Comparison of ENCODE assay signal across 14 cellular contexts in the genomic region with DNA sequence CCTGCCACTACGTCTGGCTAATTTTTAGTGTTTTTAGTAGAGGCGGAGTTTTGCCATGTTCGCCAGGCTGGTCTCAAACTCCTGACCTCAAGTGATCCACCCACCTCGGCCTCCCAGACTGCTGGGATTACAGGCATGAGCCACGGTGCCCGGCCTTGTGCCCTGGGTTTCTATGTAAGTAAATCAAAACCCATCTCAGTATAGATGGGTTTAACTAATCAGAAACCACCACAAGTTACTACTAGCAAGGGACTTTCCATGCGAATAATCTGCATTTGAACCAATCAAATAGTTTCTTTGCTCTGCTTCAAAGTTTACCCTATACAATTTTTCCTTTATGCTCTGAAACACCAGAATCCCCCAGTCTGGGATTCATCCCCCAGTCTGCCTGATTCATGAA. TPM values are rescaled to one million over a fixed set of nuclear protein-coding genes. Genes with fewer than 3 reads are reported as not detected.
DNase-seq lines count a peak whose midpoint lies in the region; ATAC-seq and TF ChIP-seq lines count a peak whose summit lies in the region.
"Had no signal": no experiment of that assay in that cellular context is flagged by ENCODE, and none has a peak within 500 bp of the region (broad histone marks: within the 10 kb centered on the region; RNA-seq: fewer than 3 reads in every experiment).

No MANE protein-coding gene starts in this region.

- no peak for TF ChIP-seq CTCF in natural killer cell (IDR thresholded peaks at IDR 0.05)

- peaks cover 48% of the 10 kb centered on the region for H3K4me1 Mint-ChIP-seq in activated CD4-positive, alpha-beta T cell treated with anti-CD3 and anti-CD28 coated beads, Interleukin-2, amount 10 ng/mL, durations not matched to agents 24 days and 14 days
- H3K4me1 Mint-ChIP-seq in natural killer cell treated with Interleukin-12 subunit alpha and Interleukin-12 subunit beta and Interleukin-15 and Interleukin-18, amount 100 ng/mL, for 72 hours (ENCODE audit: low read depth in 2 of 2): peaks cover 23 to 24% of the 10 kb centered on the region in 2 donors
- peaks cover 4 to 6% of the 10 kb centered on the region in 2 donors for H3K4me1 Mint-ChIP-seq in natural killer cell
- H3K4me1 Mint-ChIP-seq in activated naive CD8-positive, alpha-beta T cell (ENCODE audit: low read depth): peaks cover 36% of the 10 kb centered on the region

- no peaks in the 10 kb centered on the region for H3K9me3 Mint-ChIP-seq in activated CD4-positive, alpha-beta T cell treated with anti-CD3 and anti-CD28 coated beads, Interleukin-2, amount 10 ng/mL, durations not matched to agents 24 days and 14 days
- no peaks in the 10 kb centered on the region for H3K9me3 Mint-ChIP-seq in natural killer cell treated with Interleukin-12 subunit alpha and Interleukin-12 subunit beta and Interleukin-15 and Interleukin-18, amount 100 ng/mL, for 72 hours
- H3K9me3 Mint-ChIP-seq in natural killer cell: no peaks in the 10 kb centered on the region
- no peaks in the 10 kb centered on the region for H3K9me3 Mint-ChIP-seq in activated naive CD8-positive, alpha-beta T cell (ENCODE audit: low read depth)

- no peak for DNase-seq in activated CD4-positive, alpha-beta T cell treated with anti-CD3 and anti-CD28 coated beads, Interleukin-2, amount 10 ng/mL, durations not matched to agents 24 days and 14 days
- DNase-seq in activated CD4-positive, alpha-beta T cell treated with anti-CD3 and anti-CD28 coated beads for 48 hours: no peak
- no peak for DNase-seq in natural killer cell treated with Interleukin-12 subunit alpha and Interleukin-12 subunit beta and Interleukin-15 and Interleukin-18, amount 100 ng/mL, for 72 hours (ENCODE audit: low spot score)
- DNase-seq in natural killer cell: no peak
- no peak for DNase-seq in stimulated activated naive CD8-positive, alpha-beta T cell treated with anti-CD3 and anti-CD28 coated beads, Interleukin-15, Interleukin-2, amounts not matched to agents 100 U/mL and 50 U/mL, for 24 hours
- DNase-seq in effector CD8-positive, alpha-beta T cell (lab: John Stamatoyannopoulos, UW): no peak
- DNase-seq in SHP77 (lab: John Stamatoyannopoulos, UW): no peak
- DNase-seq: C1 segment of cervical spinal cord, GOT3, NCI-H1436 treated with DMSO at 0.1 percent for 48 hours, NCI-H2081, NCI-H510A treated with DMSO at 0.1 percent for 48 hours, OCI-M1 had no signal

- no peak for ATAC-seq in natural killer cell treated with Interleukin-12 subunit alpha and Interleukin-12 subunit beta and Interleukin-15 and Interleukin-18, amount 100 ng/mL, for 72 hours
- no peak for ATAC-seq in natural killer cell
- peak; percentile 73 for ATAC-seq in stimulated activated naive CD8-positive, alpha-beta T cell treated with anti-CD3 and anti-CD28 coated beads, Interleukin-15, Interleukin-2, amounts not matched to agents 100 U/mL and 50 U/mL, for 24 hours

- peaks cover 4% of the 10 kb centered on the region for H3K36me3 Mint-ChIP-seq in activated CD4-positive, alpha-beta T cell treated with anti-CD3 and anti-CD28 coated beads, Interleukin-2, amount 10 ng/mL, durations not matched to agents 24 days and 14 days (ENCODE audit: low read depth)
- H3K36me3 Mint-ChIP-seq in natural killer cell treated with Interleukin-12 subunit alpha and Interleukin-12 subunit beta and Interleukin-15 and Interleukin-18, amount 100 ng/mL, for 72 hours: no peaks in the 10 kb centered on the region
- no peaks in the 10 kb centered on the region for H3K36me3 Mint-ChIP-seq in natural killer cell
- H3K36me3 Mint-ChIP-seq in activated naive CD8-positive, alpha-beta T cell: no peaks in the 10 kb centered on the region

- H3K27me3 Mint-ChIP-seq in activated CD4-positive, alpha-beta T cell treated with anti-CD3 and anti-CD28 coated beads, Interleukin-2, amount 10 ng/mL, durations not matched to agents 24 days and 14 days: no peaks in the 10 kb centered on the region
- no peaks in the 10 kb centered on the region for H3K27me3 Mint-ChIP-seq in natural killer cell treated with Interleukin-12 subunit alpha and Interleukin-12 subunit beta and Interleukin-15 and Interleukin-18, amount 100 ng/mL, for 72 hours
- no peaks in the 10 kb centered on the region for H3K27me3 Mint-ChIP-seq in natural killer cell (ENCODE audit: low read depth in 2 of 2)
- no peaks in the 10 kb centered on the region for H3K27me3 Mint-ChIP-seq in activated naive CD8-positive, alpha-beta T cell

- intact Hi-C loops in activated CD4-positive, alpha-beta T cell treated with anti-CD3 and anti-CD28 coated beads, Interleukin-2, amount 10 ng/mL, durations not matched to agents 24 days and 14 days (cut with micrococcal nuclease): no loop called here
- intact Hi-C loops in natural killer cell (cut with micrococcal nuclease): no loop called here

- no peak overlapping the region for H3K4me3 Mint-ChIP-seq in activated CD4-positive, alpha-beta T cell treated with anti-CD3 and anti-CD28 coated beads, Interleukin-2, amount 10 ng/mL, durations not matched to agents 24 days and 14 days
- no peak overlapping the region for H3K4me3 Mint-ChIP-seq in natural killer cell treated with Interleukin-12 subunit alpha and Interleukin-12 subunit beta and Interleukin-15 and Interleukin-18, amount 100 ng/mL, for 72 hours
- no peak overlapping the region for H3K4me3 Mint-ChIP-seq in natural killer cell
- H3K4me3 Mint-ChIP-seq in activated naive CD8-positive, alpha-beta T cell: no peak overlapping the region

- H3K27ac Mint-ChIP-seq in activated CD4-positive, alpha-beta T cell treated with anti-CD3 and anti-CD28 coated beads, Interleukin-2, amount 10 ng/mL, durations not matched to agents 24 days and 14 days: peak overlapping the region; percentile 74
- H3K27ac Mint-ChIP-seq in natural killer cell treated with Interleukin-12 subunit alpha and Interleukin-12 subunit beta and Interleukin-15 and Interleukin-18, amount 100 ng/mL, for 72 hours: peak overlapping the region; percentile 41 to 53
- H3K27ac Mint-ChIP-seq in natural killer cell: no peak overlapping the region
- peak overlapping the region; percentile 28 for H3K27ac Mint-ChIP-seq in activated naive CD8-positive, alpha-beta T cell

RNA-seq across cellular contexts. Expression of a gene that starts 16.5 kb away (rescaled TPM):
- 837 and 858 TPM in 2 replicates for total RNA-seq in activated CD4-positive, alpha-beta T cell treated with anti-CD3 and anti-CD28 coated beads, Interleukin-2, amount 10 ng/mL, durations not matched to agents 24 days and 14 days
- 1,000 to 10,000 TPM; 1,047 to 1,473 TPM for total RNA-seq in natural killer cell treated with Interleukin-12 subunit alpha and Interleukin-12 subunit beta and Interleukin-15 and Interleukin-18, amount 100 ng/mL, for 72 hours
- 1,000 to 10,000 TPM; 2,034 to 2,368 (median 2,279) TPM for total RNA-seq in natural killer cell

RNA-seq across cellular contexts. Expression of a gene that starts 40.0 kb away (rescaled TPM):
- total RNA-seq in activated CD4-positive, alpha-beta T cell treated with anti-CD3 and anti-CD28 coated beads, Interleukin-2, amount 10 ng/mL, durations not matched to agents 24 days and 14 days: not detected in 2 replicates
- not detected for total RNA-seq in natural killer cell treated with Interleukin-12 subunit alpha and Interleukin-12 subunit beta and Interleukin-15 and Interleukin-18, amount 100 ng/mL, for 72 hours
- not detected for total RNA-seq in natural killer cell

RNA-seq across cellular contexts. Expression of a gene that starts 47.8 kb away (rescaled TPM):
- total RNA-seq in activated CD4-positive, alpha-beta T cell treated with anti-CD3 and anti-CD28 coated beads, Interleukin-2, amount 10 ng/mL, durations not matched to agents 24 days and 14 days: not detected in 2 replicates
- total RNA-seq in natural killer cell treated with Interleukin-12 subunit alpha and Interleukin-12 subunit beta and Interleukin-15 and Interleukin-18, amount 100 ng/mL, for 72 hours: not detected
- not detected for total RNA-seq in natural killer cell

RNA-seq across cellular contexts. Expression of a gene that starts 59.6 kb away (rescaled TPM):
- total RNA-seq in activated CD4-positive, alpha-beta T cell treated with anti-CD3 and anti-CD28 coated beads, Interleukin-2, amount 10 ng/mL, durations not matched to agents 24 days and 14 days: not detected in 2 replicates
- total RNA-seq in natural killer cell treated with Interleukin-12 subunit alpha and Interleukin-12 subunit beta and Interleukin-15 and Interleukin-18, amount 100 ng/mL, for 72 hours: not detected
- total RNA-seq in natural killer cell: not detected

Comparison
In these comparisons a context has a peak if more than half of its experiments do, and no peak if none do; other contexts are left out.
1. H3K27ac Mint-ChIP-seq: peak in activated CD4-positive, alpha-beta T cell treated with anti-CD3 and anti-CD28 coated beads, Interleukin-2, amount 10 ng/mL, durations not matched to agents 24 days and 14 days (single experiment), natural killer cell treated with Interleukin-12 subunit alpha and Interleukin-12 subunit beta and Interleukin-15 and Interleukin-18, amount 100 ng/mL, for 72 hours (2 of 2) and activated naive CD8-positive, alpha-beta T cell (single experiment); none in natural killer cell (0 of 2).